23 cellular contexts compared by ENCODE assay signal in genomic region chr3:4757949-4758855, GRCh38.
DNase-seq lines count a peak whose midpoint lies in the region; ATAC-seq, FAIRE-seq and TF ChIP-seq lines count a peak whose summit lies in the region.
"Had no signal": no experiment of that assay in that cellular context is flagged by ENCODE, and none has a peak within 500 bp of the region (broad histone marks: within the 10 kb centered on the region; RNA-seq: fewer than 3 reads in every experiment).

No MANE protein-coding gene starts in this region.

- no peak overlapping the region for H2BK5ac ChIP-seq in trophoblast cell (ENCODE audit: low read depth, low read length, poor library complexity)

- peak overlapping the region; percentile 9 for H4K91ac ChIP-seq in trophoblast cell (ENCODE audit: low read depth, low read length)

- H4K12ac ChIP-seq in trophoblast cell (ENCODE audit: low read depth, low read length): no peak overlapping the region

- H4K20me1 ChIP-seq in GM12878 (ENCODE audit: control insufficient read depth, insufficient read depth): no peaks in the 10 kb centered on the region

- peaks cover 2% of the 10 kb centered on the region for H3K79me1 ChIP-seq in trophoblast cell (ENCODE audit: low read length)

- H3K9ac ChIP-seq in GM12878 (ENCODE audit: control insufficient read depth, insufficient read depth, low read length) (no peak overlapping the region; the same call in 1 of the 2 replicates), trophoblast cell (ENCODE audit: low read length) (no peak overlapping the region)

- H3K36me3 ChIP-seq in GM12878 (ENCODE audit: control insufficient read depth in 2 of 2, insufficient read depth in 2 of 2, low read length in 1 of 2) (peaks cover 8 to 12% of the 10 kb centered on the region in 2 experiments; a peak in 3 of 4 replicates), trophoblast cell (ENCODE audit: control insufficient read depth in 1 of 2, insufficient read depth in 2 of 2, low read length in 2 of 2) (no peaks in the 10 kb centered on the region), HAP-1 (replicated peaks) (no peaks in the 10 kb centered on the region)
- H3K36me3 ChIP-seq: upper lobe of left lung had no signal

- in situ Hi-C loops in GM12878 (cut with MboI) (no loop called here), HAP-1 (cut with MboI; ENCODE audit: low sequenced_read_pairs) (no loop called here)

- no peak overlapping the region for H3K14ac ChIP-seq in trophoblast cell (ENCODE audit: low read length)

- TF ChIP-seq RAD21 in Ishikawa (IDR thresholded peaks at IDR 0.05; ENCODE audit: low read depth): no peak
- no peak for TF ChIP-seq RAD21 in GM12878 (IDR thresholded peaks at IDR 0.05; ENCODE audit: insufficient read depth, low read depth, low read length)

- DNase-seq in GM12878 (ENCODE audit: low read depth, low spot score) (no peak), left kidney (ENCODE audit: low read depth, low spot score) (peak; percentile 76), trophoblast cell (peak in 1 of 2 donors; percentile 35), SKM-1 treated with dmso at 0.1 percent for 144 hours (lab: John Stamatoyannopoulos, UW; ENCODE audit: unreplicated experiment) (no peak), HAP-1 (ENCODE audit: low spot score in 2 of 2) (no peak)
- no peak for DNase-seq in stimulated activated CD4-positive, alpha-beta T cell treated with anti-CD3 and anti-CD28 coated beads, Interleukin-2, amount 100 ng/mL, for 24 hours
- DNase-seq: activated CD4-positive, alpha-beta memory T cell treated with anti-CD3 and anti-CD28 coated beads, Interleukin-2, amount 10 ng/mL, durations not matched to agents 7 days and 5 days; activated CD4-positive, CD25-positive, alpha-beta regulatory T cell treated with anti-CD3 and anti-CD28 coated beads, Interleukin-2, amount 50 U/mL, for 72 hours; activated gamma-delta T cell; activated naive CD8-positive, alpha-beta T cell treated with anti-CD3 and anti-CD28 coated beads, Interleukin-2, amount 10 ng/mL, durations not matched to agents 7 days and 5 days; activated T-cell treated with anti-CD3 and anti-CD28 coated beads for 4 hours; cerebellar nuclear complex; GOT3; mammary epithelial cell; NCI-H1105; NCI-H2029 treated with DMSO at 0.1 percent for 48 hours; NCI-H526; nucleus accumbens; upper lobe of left lung had no signal

- no peak overlapping the region for H3K23ac ChIP-seq in trophoblast cell (ENCODE audit: low read length)

- no peak overlapping the region for H2AK5ac ChIP-seq in trophoblast cell (ENCODE audit: low read length)

- H3K18ac ChIP-seq in trophoblast cell (ENCODE audit: low read length): no peak overlapping the region

- TF ChIP-seq CTCF in GM12878 (IDR thresholded peaks at IDR 0.05 in 2 of 3, conservative IDR thresholded peaks at IDR 0.05 in 1 of 3; ENCODE audit: control insufficient read depth in 2 of 3, extremely low read depth in 1 of 3, insufficient read depth in 1 of 3, low read depth in 3 of 3, low read length in 3 of 3): no peak

- no peak overlapping the region for H3K4me2 ChIP-seq in GM12878 (ENCODE audit: control insufficient read depth, insufficient read depth)
- H3K4me2 ChIP-seq in trophoblast cell (ENCODE audit: low read length): no peak overlapping the region

- TF ChIP-seq EP300 in Ishikawa (IDR thresholded peaks at IDR 0.05; ENCODE audit: borderline replicate concordance) (peak; percentile 55; the same call in 1 of the 2 replicates), GM12878 (IDR thresholded peaks at IDR 0.05; ENCODE audit: borderline replicate concordance in 1 of 2, control insufficient read depth in 1 of 2, low read depth in 2 of 2, low read length in 2 of 2) (no peak)

- H2AFZ ChIP-seq in GM12878 (ENCODE audit: control insufficient read depth, low read depth, low read length): no peak overlapping the region
- H2AFZ ChIP-seq in trophoblast cell (ENCODE audit: insufficient read depth, low read length, poor library complexity): no peak overlapping the region

- H3K4me3 ChIP-seq in GM12878 (no peak overlapping the region), trophoblast cell (ENCODE audit: low read depth, low read length) (no peak overlapping the region), HAP-1 (no peak overlapping the region)
- H3K4me3 ChIP-seq: upper lobe of left lung had no signal

- no peak overlapping the region for H4K8ac ChIP-seq in trophoblast cell (ENCODE audit: low read depth, low read length)

- CTCF ChIA-PET in GM12878 (lab: Yijun Ruan, JAX): interaction anchor here (0.7 to 4.8 kb wide), 9 partner anchors 13 to 228 kb away, joined by 3 to 27 read pairs (median 4); no protein-coding TSS in a partner anchor

- 94% methylated on average over 11 of the region's 11 CpGs for WGBS in GM12878 (ENCODE audit: insufficient coverage, insufficient replicate concordance, low lambda C conversion rate, missing lambda C conversion rate)
- WGBS in trophoblast cell (ENCODE audit: extremely low coverage, insufficient coverage, insufficient read length): no CpG with 5 or more reads among the region's 11 CpGs

- H3K4me1 ChIP-seq in GM12878 (ENCODE audit: control insufficient read depth, insufficient read depth, low read length) (peaks cover 43% of the 10 kb centered on the region), trophoblast cell (ENCODE audit: control insufficient read depth in 1 of 2, insufficient read depth in 2 of 2, low read length in 2 of 2) (peaks cover 7 to 15% of the 10 kb centered on the region in 2 experiments), HAP-1 (no peaks in the 10 kb centered on the region)

- H3K27ac ChIP-seq in GM12878 (ENCODE audit: control insufficient read depth, insufficient read depth): no peak overlapping the region; the same call in 1 of the 2 replicates
- H3K27ac ChIP-seq in trophoblast cell (ENCODE audit: low read depth, low read length): no peak overlapping the region
- H3K27ac ChIP-seq: upper lobe of left lung had no signal

- POLR2A ChIA-PET in GM12878 (lab: Charles Lee): interaction anchor here (1.0 to 15.2 kb wide), 8 partner anchors 9 to 223 kb away, joined by 3 to 414 read pairs (median 10); partner anchors contain the start of gene BHLHE40

- H3K4ac ChIP-seq in trophoblast cell (ENCODE audit: low read depth, low read length): no peak overlapping the region

- H3K79me2 ChIP-seq in GM12878 (ENCODE audit: control insufficient read depth, insufficient read depth, low read length): peaks cover 7% of the 10 kb centered on the region
- H3K79me2 ChIP-seq in trophoblast cell (ENCODE audit: control insufficient read depth, insufficient read depth, low read length, poor library complexity): no peaks in the 10 kb centered on the region

- H3K27me3 ChIP-seq in GM12878 (replicated peaks in 1 of 2; ENCODE audit: control insufficient read depth in 2 of 2, insufficient read depth in 2 of 2, low read length in 1 of 2) (no peaks in the 10 kb centered on the region), trophoblast cell (ENCODE audit: insufficient read depth, low read length) (no peaks in the 10 kb centered on the region), HAP-1 (ENCODE audit: low read depth) (no peaks in the 10 kb centered on the region)
- H3K27me3 ChIP-seq: upper lobe of left lung had no signal

- ATAC-seq in GM12878 (peak; percentile 10), HG03135 (IDR thresholded peaks at IDR 0.05; ENCODE audit: unreplicated experiment) (no peak)
- ATAC-seq: Panc1 had no signal

- intact Hi-C loops in GM12878 (cut with micrococcal nuclease; ENCODE audit: unreplicated experiment): loop anchor here (1.0 to 5.0 kb wide), 2 partner anchors 219 to 429 kb away; partner anchors contain the start of gene EDEM1

- peaks cover 1% of the 10 kb centered on the region; the same call in 2 of the 3 replicates for H3K9me3 ChIP-seq in GM12878 (replicated peaks; ENCODE audit: control insufficient read depth, insufficient read depth, low read length)
- H3K9me3 ChIP-seq in trophoblast cell (ENCODE audit: insufficient read depth, low read depth, low read length): no peaks in the 10 kb centered on the region
- H3K9me3 ChIP-seq in HAP-1: no peaks in the 10 kb centered on the region
- H3K9me3 ChIP-seq: upper lobe of left lung had no signal

- SMC1A ChIA-PET in GM12878 (lab: Charles Lee; ENCODE audit: uncharacterized antibody, unreplicated experiment): interaction anchor here (0.8 to 23.7 kb wide), 14 partner anchors 8 to 300 kb away, joined by 3 to 618 read pairs (median 11); partner anchors contain the start of genes BHLHE40 and ITPR1

- no peak for FAIRE-seq in GM12878 (lab: Jason Lieb, UNC)
- FAIRE-seq: astrocyte had no signal

- BruUV-seq in GM12878 (replicated peaks; lab: Mats Ljungman, UMichigan): TSS peak; percentile 66

- no peak for TF ChIP-seq POLR2A in GM12878 (IDR thresholded peaks at IDR 0.05; ENCODE audit: low read depth, low read length)

- RAD21 ChIA-PET in GM12878 (lab: Charles Lee; ENCODE audit: unreplicated experiment): interaction anchor here (0.6 to 22.6 kb wide), 10 partner anchors 9 to 299 kb away, joined by 3 to 377 read pairs (median 13); partner anchors contain the start of gene BHLHE40

- H2BK120ac ChIP-seq in trophoblast cell (ENCODE audit: insufficient read depth, low read length, poor library complexity): peak overlapping the region; percentile 48

- no peak overlapping the region for H2BK12ac ChIP-seq in trophoblast cell (ENCODE audit: low read length)

TF ChIP-seq in Ishikawa, 13 proteins besides CTCF, POLR2A, EP300 and RAD21:
- TF ChIP-seq TEAD4 (IDR thresholded peaks at IDR 0.05) (peak; percentile 90), NFIC (IDR thresholded peaks at IDR 0.05) (peak; percentile 72; the same call in 1 of the 2 replicates), EGR1 (IDR thresholded peaks at IDR 0.05) (no peak), ZBTB7A (IDR thresholded peaks at IDR 0.05; ENCODE audit: low read depth) (no peak), YY1 (IDR thresholded peaks at IDR 0.05; ENCODE audit: low read depth) (0 out of 2 replicates have a peak, but pooled peaks have one; percentile 16)

TF ChIP-seq in GM12878, 131 proteins besides CTCF, POLR2A, EP300 and RAD21 (continues in another document):
- TF ChIP-seq RFX5 (IDR thresholded peaks at IDR 0.05; ENCODE audit: low read depth, low read length) (no peak), SPI1 (IDR thresholded peaks at IDR 0.05; ENCODE audit: borderline replicate concordance, insufficient read depth, low read depth, low read length) (no peak), CBX3 (IDR thresholded peaks at IDR 0.05; ENCODE audit: borderline replicate concordance, low read depth) (no peak), SMAD1 (IDR thresholded peaks at IDR 0.05; ENCODE audit: low read depth, partially characterized antibody) (peak; percentile 70), MTA3 (IDR thresholded peaks at IDR 0.05; ENCODE audit: borderline replicate concordance, low read length) (no peak), IKZF1 (conservative IDR thresholded peaks at IDR 0.05) (0 out of 2 replicates have a peak, but pooled peaks have one; percentile 6), SREBF1 (IDR thresholded peaks at IDR 0.05; ENCODE audit: low read length) (no peak)
